1 cellular context compared by ENCODE assay signal in the genomic region with DNA sequence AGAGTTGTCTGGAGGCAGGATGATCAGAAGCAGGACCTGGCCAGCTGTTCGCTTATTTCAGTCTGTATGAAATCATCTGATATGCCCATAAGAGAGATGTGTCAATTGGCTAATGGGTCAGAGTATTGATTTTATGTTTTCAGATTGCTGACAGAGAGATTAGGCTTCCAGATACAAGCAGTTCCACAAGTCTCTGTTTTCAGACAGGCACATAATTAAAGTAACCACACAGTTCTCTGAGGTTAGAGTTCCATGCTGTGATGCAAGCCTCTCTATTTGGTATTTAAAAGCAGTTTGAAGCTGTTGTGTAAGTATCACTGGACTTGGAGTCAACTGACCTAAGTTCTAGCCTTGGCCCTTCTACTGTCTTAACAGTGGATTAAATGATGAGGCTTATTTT.
TF ChIP-seq lines count a peak whose summit lies in the region.

No MANE protein-coding gene starts in this region.

TF ChIP-seq in SK-N-SH, 30 proteins besides CTCF, POLR2A, EP300 and RAD21 (continued from another document):
- TF ChIP-seq USF2 (IDR thresholded peaks at IDR 0.05; ENCODE audit: borderline replicate concordance, low read depth, low read length) (no peak), EZH2phosphoT487 (IDR thresholded peaks at IDR 0.05; ENCODE audit: borderline replicate concordance, low read depth) (no peak), RCOR1 (IDR thresholded peaks at IDR 0.05; ENCODE audit: low read length) (no peak), FOSL2 (IDR thresholded peaks at IDR 0.05; ENCODE audit: borderline replicate concordance, low read depth) (no peak), MXI1 (IDR thresholded peaks at IDR 0.05; ENCODE audit: low read depth, low read length) (no peak), NFIC (IDR thresholded peaks at IDR 0.05; ENCODE audit: borderline replicate concordance) (no peak), TEAD4 (IDR thresholded peaks at IDR 0.05; ENCODE audit: borderline replicate concordance, insufficient read depth) (no peak), JUND (IDR thresholded peaks at IDR 0.05) (no peak), FOXJ3 (CRISPR knock-in tag; IDR thresholded peaks at IDR 0.05) (no peak)
- TF ChIP-seq, protein P1, sequence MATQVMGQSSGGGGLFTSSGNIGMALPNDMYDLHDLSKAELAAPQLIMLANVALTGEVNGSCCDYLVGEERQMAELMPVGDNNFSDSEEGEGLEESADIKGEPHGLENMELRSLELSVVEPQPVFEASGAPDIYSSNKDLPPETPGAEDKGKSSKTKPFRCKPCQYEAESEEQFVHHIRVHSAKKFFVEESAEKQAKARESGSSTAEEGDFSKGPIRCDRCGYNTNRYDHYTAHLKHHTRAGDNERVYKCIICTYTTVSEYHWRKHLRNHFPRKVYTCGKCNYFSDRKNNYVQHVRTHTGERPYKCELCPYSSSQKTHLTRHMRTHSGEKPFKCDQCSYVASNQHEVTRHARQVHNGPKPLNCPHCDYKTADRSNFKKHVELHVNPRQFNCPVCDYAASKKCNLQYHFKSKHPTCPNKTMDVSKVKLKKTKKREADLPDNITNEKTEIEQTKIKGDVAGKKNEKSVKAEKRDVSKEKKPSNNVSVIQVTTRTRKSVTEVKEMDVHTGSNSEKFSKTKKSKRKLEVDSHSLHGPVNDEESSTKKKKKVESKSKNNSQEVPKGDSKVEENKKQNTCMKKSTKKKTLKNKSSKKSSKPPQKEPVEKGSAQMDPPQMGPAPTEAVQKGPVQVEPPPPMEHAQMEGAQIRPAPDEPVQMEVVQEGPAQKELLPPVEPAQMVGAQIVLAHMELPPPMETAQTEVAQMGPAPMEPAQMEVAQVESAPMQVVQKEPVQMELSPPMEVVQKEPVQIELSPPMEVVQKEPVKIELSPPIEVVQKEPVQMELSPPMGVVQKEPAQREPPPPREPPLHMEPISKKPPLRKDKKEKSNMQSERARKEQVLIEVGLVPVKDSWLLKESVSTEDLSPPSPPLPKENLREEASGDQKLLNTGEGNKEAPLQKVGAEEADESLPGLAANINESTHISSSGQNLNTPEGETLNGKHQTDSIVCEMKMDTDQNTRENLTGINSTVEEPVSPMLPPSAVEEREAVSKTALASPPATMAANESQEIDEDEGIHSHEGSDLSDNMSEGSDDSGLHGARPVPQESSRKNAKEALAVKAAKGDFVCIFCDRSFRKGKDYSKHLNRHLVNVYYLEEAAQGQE (IDR thresholded peaks at IDR 0.05; ENCODE audit: low read depth, low read length): no peak
- TF ChIP-seq, protein P2, sequence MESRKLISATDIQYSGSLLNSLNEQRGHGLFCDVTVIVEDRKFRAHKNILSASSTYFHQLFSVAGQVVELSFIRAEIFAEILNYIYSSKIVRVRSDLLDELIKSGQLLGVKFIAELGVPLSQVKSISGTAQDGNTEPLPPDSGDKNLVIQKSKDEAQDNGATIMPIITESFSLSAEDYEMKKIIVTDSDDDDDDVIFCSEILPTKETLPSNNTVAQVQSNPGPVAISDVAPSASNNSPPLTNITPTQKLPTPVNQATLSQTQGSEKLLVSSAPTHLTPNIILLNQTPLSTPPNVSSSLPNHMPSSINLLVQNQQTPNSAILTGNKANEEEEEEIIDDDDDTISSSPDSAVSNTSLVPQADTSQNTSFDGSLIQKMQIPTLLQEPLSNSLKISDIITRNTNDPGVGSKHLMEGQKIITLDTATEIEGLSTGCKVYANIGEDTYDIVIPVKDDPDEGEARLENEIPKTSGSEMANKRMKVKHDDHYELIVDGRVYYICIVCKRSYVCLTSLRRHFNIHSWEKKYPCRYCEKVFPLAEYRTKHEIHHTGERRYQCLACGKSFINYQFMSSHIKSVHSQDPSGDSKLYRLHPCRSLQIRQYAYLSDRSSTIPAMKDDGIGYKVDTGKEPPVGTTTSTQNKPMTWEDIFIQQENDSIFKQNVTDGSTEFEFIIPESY (IDR thresholded peaks at IDR 0.05; ENCODE audit: borderline replicate concordance, low read depth): no peak
